ENCODE assay signal across 27 cellular contexts in the genomic region with DNA sequence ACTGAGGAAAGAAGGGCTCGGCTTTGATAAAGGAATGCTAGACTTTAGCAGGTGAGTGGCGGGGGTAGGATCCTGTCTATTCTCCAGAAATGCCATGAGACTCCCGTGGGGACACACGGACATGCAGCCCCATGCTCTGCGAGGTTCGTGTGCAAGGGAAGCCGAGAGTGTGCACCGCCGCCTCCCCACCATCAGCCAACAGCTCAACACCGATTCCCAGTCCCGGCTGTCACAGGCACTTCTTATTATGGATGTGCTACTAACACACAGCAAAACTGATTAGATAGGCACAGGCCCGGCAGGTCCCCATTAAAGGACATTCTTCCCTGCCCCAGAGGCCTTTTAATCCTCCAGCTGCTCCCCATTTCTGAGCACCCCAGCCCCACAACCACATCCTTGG.
"Had no signal": no experiment of that assay in that cellular context is flagged by ENCODE, and none has a peak within 500 bp of the region (broad histone marks: within the 10 kb centered on the region; RNA-seq: fewer than 3 reads in every experiment).

No MANE protein-coding gene starts in this region.

- H3K27ac ChIP-seq: breast epithelium, epithelial cell of prostate, esophagus squamous epithelium, ovary, prostate gland, suprapubic skin, tibial artery had no signal

- H3K27ac Mint-ChIP-seq: activated CD4-positive, alpha-beta T cell treated with anti-CD3 and anti-CD28 coated beads for 36 hours; activated naive CD4-positive, alpha-beta T cell treated with anti-CD3 and anti-CD28 coated beads, Interleukin-2, amount 10 ng/mL, durations not matched to agents 7 days and 5 days; activated naive CD8-positive, alpha-beta T cell treated with anti-CD3 and anti-CD28 coated beads, Interleukin-2, amount 50 U/mL, for 24 hours; mesothelial cell of epicardium; nephron progenitor cell had no signal

- DNase-seq: activated CD4-positive, alpha-beta T cell treated with anti-CD3 and anti-CD28 coated beads for 36 hours; activated CD4-positive, CD25-positive, alpha-beta regulatory T cell; activated effector memory CD4-positive, alpha-beta T cell treated with Interleukin-2 at 50 U/mL for 16 hours; activated naive CD4-positive, alpha-beta T cell treated with anti-CD3 and anti-CD28 coated beads, Interleukin-2, amount 10 ng/mL, durations not matched to agents 7 days and 5 days; activated naive CD8-positive, alpha-beta T cell treated with anti-CD3 and anti-CD28 coated beads, Interleukin-2, amount 50 U/mL, for 24 hours; amygdala; dermis blood vessel endothelial cell; effector CD4-positive, alpha-beta T cell; esophagus squamous epithelium; foreskin melanocyte; mammary epithelial cell; naive B cell; nephron progenitor cell; ovary; retina; stimulated activated CD4-positive, alpha-beta T cell treated with anti-CD3 and anti-CD28 coated beads, Interleukin-1b, Interleukin-23, amount 100 ng/mL, for 48 hours; stimulated activated CD4-positive, alpha-beta T cell treated with anti-CD3 and anti-CD28 coated beads, Interleukin-4, amount 100 ng/mL, for 4 hours; stimulated activated CD8-positive, alpha-beta memory T cell treated with anti-CD3 and anti-CD28 coated beads, Interleukin-4, amount 100 ng/mL, for 48 hours; stimulated activated naive CD4-positive, alpha-beta T cell; T-helper 1 cell; tibial artery had no signal

- H3K4me1 ChIP-seq: prostate gland had no signal

- ATAC-seq: activated CD4-positive, alpha-beta T cell treated with anti-CD3 and anti-CD28 coated beads for 36 hours; activated naive CD8-positive, alpha-beta T cell treated with anti-CD3 and anti-CD28 coated beads, Interleukin-2, amount 50 U/mL, for 24 hours had no signal

- H3K27me3 ChIP-seq: breast epithelium, ovary, suprapubic skin, tibial artery had no signal

- H3K4me3 Mint-ChIP-seq: activated CD4-positive, alpha-beta T cell treated with anti-CD3 and anti-CD28 coated beads for 36 hours; activated naive CD4-positive, alpha-beta T cell treated with anti-CD3 and anti-CD28 coated beads, Interleukin-2, amount 10 ng/mL, durations not matched to agents 7 days and 5 days; activated naive CD8-positive, alpha-beta T cell treated with anti-CD3 and anti-CD28 coated beads, Interleukin-2, amount 50 U/mL, for 24 hours; mesothelial cell of epicardium; naive B cell; nephron progenitor cell had no signal

- H3K36me3 Mint-ChIP-seq: activated naive CD4-positive, alpha-beta T cell treated with anti-CD3 and anti-CD28 coated beads, Interleukin-2, amount 10 ng/mL, durations not matched to agents 7 days and 5 days; mesothelial cell of epicardium had no signal

- H3K9me3 Mint-ChIP-seq: activated naive CD4-positive, alpha-beta T cell treated with anti-CD3 and anti-CD28 coated beads, Interleukin-2, amount 10 ng/mL, durations not matched to agents 7 days and 5 days; activated naive CD8-positive, alpha-beta T cell treated with anti-CD3 and anti-CD28 coated beads, Interleukin-2, amount 50 U/mL, for 24 hours; mesothelial cell of epicardium; naive B cell; nephron progenitor cell had no signal

- H3K9me3 ChIP-seq: breast epithelium, esophagus squamous epithelium, ovary, prostate gland, suprapubic skin, tibial artery had no signal

- H3K27me3 Mint-ChIP-seq: activated CD4-positive, alpha-beta T cell treated with anti-CD3 and anti-CD28 coated beads for 36 hours; activated naive CD4-positive, alpha-beta T cell treated with anti-CD3 and anti-CD28 coated beads, Interleukin-2, amount 10 ng/mL, durations not matched to agents 7 days and 5 days; activated naive CD8-positive, alpha-beta T cell treated with anti-CD3 and anti-CD28 coated beads, Interleukin-2, amount 50 U/mL, for 24 hours; naive B cell had no signal

- H3K4me3 ChIP-seq: breast epithelium, esophagus squamous epithelium, ovary, prostate gland, smooth muscle cell, suprapubic skin, tibial artery had no signal

- H3K36me3 ChIP-seq: breast epithelium, esophagus squamous epithelium, ovary, prostate gland, suprapubic skin, tibial artery had no signal

- H3K4me2 ChIP-seq: smooth muscle cell had no signal
